30 cellular contexts compared by ENCODE assay signal in the genomic region with DNA sequence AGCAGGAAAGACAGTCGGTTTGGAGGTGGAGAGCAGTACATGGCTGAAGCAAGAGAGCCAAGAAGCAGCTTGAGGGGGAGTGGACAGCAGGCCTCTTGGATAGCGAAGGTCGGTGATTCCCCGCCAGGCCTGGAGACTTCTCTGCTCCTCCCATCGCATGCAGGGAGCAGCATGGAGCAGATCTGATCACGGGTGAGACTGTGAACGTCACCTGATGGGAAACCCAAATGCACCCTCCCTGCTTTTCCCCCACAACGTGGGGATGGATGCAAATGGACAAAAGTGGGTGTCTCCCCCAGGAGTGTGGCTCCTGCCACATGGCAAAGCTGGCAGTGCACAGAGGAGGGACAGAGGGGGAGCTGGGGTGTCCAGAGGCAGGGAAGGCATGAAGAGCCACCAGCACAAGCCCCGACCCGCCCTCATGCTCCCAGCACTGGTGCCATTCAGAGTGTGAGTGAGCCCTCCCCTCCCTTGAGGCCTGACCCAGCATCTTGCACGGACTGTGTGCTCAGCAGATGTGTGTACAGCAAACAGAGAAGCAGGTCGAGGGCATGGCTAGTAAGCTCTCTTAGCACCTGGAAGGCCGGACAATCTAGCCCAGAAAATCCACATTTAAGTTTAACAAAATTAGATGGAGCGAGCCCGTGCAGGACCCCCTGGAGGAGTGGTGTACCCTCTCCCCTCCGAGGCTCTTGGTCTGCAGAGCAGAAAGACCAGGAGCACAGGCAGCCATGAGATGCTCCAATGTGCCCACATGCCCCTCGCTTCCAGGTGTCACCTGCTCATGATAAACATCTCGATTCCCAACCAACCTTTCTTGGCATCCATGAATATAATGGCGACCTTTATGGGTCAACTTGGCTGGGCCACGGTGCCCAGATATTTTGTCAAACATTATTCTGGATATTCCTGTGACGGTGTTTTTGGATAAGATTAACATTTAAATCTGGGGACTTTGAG.
"Had no signal": no experiment of that assay in that cellular context is flagged by ENCODE, and none has a peak within 500 bp of the region (broad histone marks: within the 10 kb centered on the region; RNA-seq: fewer than 3 reads in every experiment).

No MANE protein-coding gene starts in this region.

- H3K4me3 Mint-ChIP-seq: activated CD4-positive, alpha-beta memory T cell treated with anti-CD3 and anti-CD28 coated beads for 36 hours; activated CD4-positive, alpha-beta T cell treated with anti-CD3 and anti-CD28 coated beads, Interleukin-2, amount 10 ng/mL, durations not matched to agents 7 days and 5 days; activated naive CD8-positive, alpha-beta T cell treated with anti-CD3 and anti-CD28 coated beads, Interleukin-2, amount 10 ng/mL, durations not matched to agents 7 days and 5 days; activated T-cell treated with anti-CD3 and anti-CD28 coated beads, Interleukin-2, amount 50 U/mL, for 4 hours; activated T-helper 17 cell treated with anti-CD3 and anti-CD28 coated beads, Interleukin-2, amount 50 U/mL, for 72 hours had no signal

- H3K9me3 Mint-ChIP-seq: activated CD4-positive, alpha-beta memory T cell treated with anti-CD3 and anti-CD28 coated beads for 36 hours; activated CD4-positive, alpha-beta T cell treated with anti-CD3 and anti-CD28 coated beads, Interleukin-2, amount 10 ng/mL, durations not matched to agents 7 days and 5 days; activated naive CD8-positive, alpha-beta T cell treated with anti-CD3 and anti-CD28 coated beads, Interleukin-2, amount 10 ng/mL, durations not matched to agents 7 days and 5 days; activated T-helper 17 cell treated with anti-CD3 and anti-CD28 coated beads, Interleukin-2, amount 50 U/mL, for 72 hours had no signal

- H3K27me3 ChIP-seq: MG63, SJCRH30 had no signal

- H3K36me3 Mint-ChIP-seq: activated CD4-positive, alpha-beta memory T cell treated with anti-CD3 and anti-CD28 coated beads for 36 hours; activated naive CD8-positive, alpha-beta T cell treated with anti-CD3 and anti-CD28 coated beads, Interleukin-2, amount 10 ng/mL, durations not matched to agents 7 days and 5 days had no signal

- H3K4me3 ChIP-seq: adrenal gland, MG63, SJCRH30 had no signal

- H3K4me1 ChIP-seq: adrenal gland, SJCRH30 had no signal

- H3K9me3 ChIP-seq: adrenal gland, MG63, SJCRH30, SK-N-SH had no signal

- H3K27ac ChIP-seq: adrenal gland, SJCRH30, VCaP had no signal

- H3K4me1 Mint-ChIP-seq: activated CD4-positive, alpha-beta T cell treated with anti-CD3 and anti-CD28 coated beads, Interleukin-2, amount 10 ng/mL, durations not matched to agents 7 days and 5 days; activated naive CD8-positive, alpha-beta T cell treated with anti-CD3 and anti-CD28 coated beads, Interleukin-2, amount 10 ng/mL, durations not matched to agents 7 days and 5 days; activated T-helper 17 cell treated with anti-CD3 and anti-CD28 coated beads, Interleukin-2, amount 50 U/mL, for 72 hours had no signal

- H3K36me3 ChIP-seq: adrenal gland, MG63, SJCRH30 had no signal

- H3K27me3 Mint-ChIP-seq: activated naive CD8-positive, alpha-beta T cell treated with anti-CD3 and anti-CD28 coated beads, Interleukin-2, amount 10 ng/mL, durations not matched to agents 7 days and 5 days had no signal

- DNase-seq: activated CD4-positive, alpha-beta memory T cell treated with anti-CD3 and anti-CD28 coated beads for 36 hours; activated CD4-positive, alpha-beta T cell treated with anti-CD3 and anti-CD28 coated beads, Interleukin-2, amount 10 ng/mL, durations not matched to agents 7 days and 5 days; activated CD4-positive, CD25-positive, alpha-beta regulatory T cell; activated CD8-positive, alpha-beta memory T cell treated with anti-CD3 and anti-CD28 coated beads for 24 hours; activated naive CD4-positive, alpha-beta T cell treated with anti-CD3 and anti-CD28 coated beads, Interleukin-2, amount 50 U/mL, for 16 hours; activated naive CD8-positive, alpha-beta T cell treated with anti-CD3 and anti-CD28 coated beads, Interleukin-2, amount 10 ng/mL, durations not matched to agents 7 days and 5 days; activated T-cell treated with anti-CD3 and anti-CD28 coated beads, Interleukin-2, amount 50 U/mL, for 4 hours; adrenal gland; anterior cingulate cortex; MG63; MV-4-11; NCI-H1092 treated with DMSO at 0.1 percent for 48 hours; NCI-H1417 treated with DMSO at 0.1 percent for 48 hours; NCI-H1694; NCI-H2029; NCI-H2107; NCI-H2171 treated with DMSO at 0.1 percent for 48 hours; NCI-H345; NCI-H510A; NCI-H526 treated with DMSO at 0.1 percent for 48 hours; NCI-H82; OCI-M1; Right ventricle myocardium superior; RPMI8226; SJCRH30; SK-N-SH; T-helper 1 cell had no signal

- ATAC-seq: activated T-cell treated with anti-CD3 and anti-CD28 coated beads, Interleukin-2, amount 50 U/mL, for 4 hours; activated T-helper 17 cell treated with anti-CD3 and anti-CD28 coated beads, Interleukin-2, amount 50 U/mL, for 72 hours; Panc1 had no signal

- H3K27ac Mint-ChIP-seq: activated CD4-positive, alpha-beta memory T cell treated with anti-CD3 and anti-CD28 coated beads for 36 hours; activated CD4-positive, alpha-beta T cell treated with anti-CD3 and anti-CD28 coated beads, Interleukin-2, amount 10 ng/mL, durations not matched to agents 7 days and 5 days; activated naive CD8-positive, alpha-beta T cell treated with anti-CD3 and anti-CD28 coated beads, Interleukin-2, amount 10 ng/mL, durations not matched to agents 7 days and 5 days; activated T-helper 17 cell treated with anti-CD3 and anti-CD28 coated beads, Interleukin-2, amount 50 U/mL, for 72 hours had no signal
